In genomic region chr17:79779661-79780365, GRCh38 we compare ENCODE assay signal across 13 cellular contexts. TPM values are rescaled to one million over a fixed set of nuclear protein-coding genes. Genes with fewer than 3 reads are reported as not detected.
DNase-seq lines count a peak whose midpoint lies in the region; ATAC-seq, FAIRE-seq and TF ChIP-seq lines count a peak whose summit lies in the region.
"Had no signal": no experiment of that assay in that cellular context is flagged by ENCODE, and none has a peak within 500 bp of the region (broad histone marks: within the 10 kb centered on the region; RNA-seq: fewer than 3 reads in every experiment).

No MANE protein-coding gene starts in this region.

- no peak overlapping the region for H3K27ac ChIP-seq in HUES6 (ENCODE audit: low read depth, low read length)
- no peak overlapping the region for H3K27ac ChIP-seq in K562 (ENCODE audit: extremely low read depth, low read depth, low read length)
- no peak overlapping the region for H3K27ac ChIP-seq in tibial nerve
- H3K27ac ChIP-seq: stomach had no signal

- H3K4me1 Mint-ChIP-seq in T-helper 1 cell treated with Interleukin-12 subunit alpha and Interleukin-12 subunit beta and Interleukin-4 antibody, amounts not matched to agents 30 μg/mL and 1 μg/mL, for 36 hours (ENCODE audit: low read depth): peaks cover 16% of the 10 kb centered on the region
- H3K4me1 Mint-ChIP-seq in neural crest cell: peaks cover 55% of the 10 kb centered on the region

- POLR2A ChIA-PET in K562 (lab: Yijun Ruan, JAX): interaction anchor here (0.6 to 1.9 kb wide), 4 partner anchors 10 to 55 kb away, joined by 3 to 9 read pairs (median 4); partner anchors contain the start of gene CBX8

- WGBS in K562 (ENCODE audit: insufficient coverage, low coverage, missing lambda C conversion rate): 90% methylated on average over 10 of the region's 10 CpGs
- WGBS in tibial nerve, 2 donors: 91 to 96% methylated on average over 9 to 10 of the region's 10 CpGs

- H2AFZ ChIP-seq in K562 (ENCODE audit: low read depth, low read length): no peak overlapping the region

- intact Hi-C loops in K562 (cut with micrococcal nuclease): loop anchor here (5.0 kb wide), 1 partner anchor 38 kb away; no protein-coding TSS in a partner anchor

- no TSS peak for BruUV-seq in K562 (replicated peaks; lab: Mats Ljungman, UMichigan)

- peak; percentile 65 for FAIRE-seq in K562 (lab: Jason Lieb, UNC)
- FAIRE-seq: A204.1 had no signal

- H3K79me2 ChIP-seq in K562 (ENCODE audit: control insufficient read depth, insufficient read depth, low read length): peaks cover 19% of the 10 kb centered on the region

- H4K20me1 ChIP-seq in K562 (replicated peaks; ENCODE audit: control insufficient read depth, insufficient read depth, low read length): no peaks in the 10 kb centered on the region

- CTCF ChIA-PET in K562 (lab: Yijun Ruan, JAX; ENCODE audit: low intra/inter-chr PET ratio): interaction anchor here (0.6 kb wide), 1 partner anchor 12 kb away, joined by 3 read pairs; no protein-coding TSS in a partner anchor

- TF ChIP-seq RAD21 in K562 (CRISPR knock-in tag; conservative IDR thresholded peaks at IDR 0.05 in 1 of 2, IDR thresholded peaks at IDR 0.05 in 1 of 2): no peak

- H3K36me3 Mint-ChIP-seq in T-helper 1 cell treated with Interleukin-12 subunit alpha and Interleukin-12 subunit beta and Interleukin-4 antibody, amounts not matched to agents 30 μg/mL and 1 μg/mL, for 36 hours (ENCODE audit: low read depth): no peaks in the 10 kb centered on the region
- H3K36me3 Mint-ChIP-seq in neural crest cell (ENCODE audit: low read depth): peaks cover 6% of the 10 kb centered on the region

- H3K9ac ChIP-seq in HUES6 (ENCODE audit: low read length): no peak overlapping the region
- H3K9ac ChIP-seq in K562 (ENCODE audit: insufficient read depth in 1 of 2, low read depth in 2 of 2, low read length in 2 of 2): peak overlapping the region; percentile 37 to 51; a peak in 2 of 4 replicates

- H3K4me3 ChIP-seq in HUES6 (ENCODE audit: low read depth, low read length) (peak overlapping the region; percentile 69), K562 (no peak overlapping the region), tibial nerve (no peak overlapping the region)

- peak overlapping the region; percentile 28 for H3K4me3 Mint-ChIP-seq in T-helper 1 cell treated with Interleukin-12 subunit alpha and Interleukin-12 subunit beta and Interleukin-4 antibody, amounts not matched to agents 30 μg/mL and 1 μg/mL, for 36 hours
- H3K4me3 Mint-ChIP-seq in neural crest cell: peak overlapping the region; percentile 94

- no peak for TF ChIP-seq CTCF in K562 (IDR thresholded peaks at IDR 0.05 in 2 of 3, conservative IDR thresholded peaks at IDR 0.05 in 1 of 3; ENCODE audit: insufficient read depth in 2 of 3, low read depth in 1 of 3, low read length in 3 of 3)
- TF ChIP-seq CTCF in neural crest cell (conservative IDR thresholded peaks at IDR 0.05): no peak
- no peak for TF ChIP-seq CTCF in tibial nerve (IDR thresholded peaks at IDR 0.05)

- H3K9me3 Mint-ChIP-seq in T-helper 1 cell treated with Interleukin-12 subunit alpha and Interleukin-12 subunit beta and Interleukin-4 antibody, amounts not matched to agents 30 μg/mL and 1 μg/mL, for 36 hours: no peaks in the 10 kb centered on the region
- no peaks in the 10 kb centered on the region for H3K9me3 Mint-ChIP-seq in neural crest cell

- H3K9me3 ChIP-seq in HUES6 (ENCODE audit: control insufficient read depth, insufficient read depth, low read depth, low read length) (no peaks in the 10 kb centered on the region), K562 (replicated peaks; ENCODE audit: control insufficient read depth, insufficient read depth, low read depth, low read length) (no peaks in the 10 kb centered on the region), tibial nerve (no peaks in the 10 kb centered on the region)
- H3K9me3 ChIP-seq: stomach had no signal

- H3K27me3 ChIP-seq in HUES6 (ENCODE audit: control insufficient read depth, insufficient read depth, low read length) (peaks cover 6% of the 10 kb centered on the region), K562 (ENCODE audit: control insufficient read depth in 2 of 2, insufficient read depth in 2 of 2, low read length in 2 of 2) (no peaks in the 10 kb centered on the region), tibial nerve (peaks cover 4 to 48% of the 10 kb centered on the region in 2 donors)

- DNase-seq in T-helper 1 cell (no peak), K562 (ENCODE audit: extremely low read depth in 1 of 4, low spot score in 3 of 4) (no peak), neural crest cell (ENCODE audit: low read depth, low spot score) (no peak), Ammon's horn (ENCODE audit: low spot score) (no peak), tibial nerve (ENCODE audit: low spot score in 2 of 2) (no peak)
- DNase-seq: activated CD4-positive, CD25-positive, alpha-beta regulatory T cell; amniotic stem cell; NCI-H1694; stomach had no signal

- ATAC-seq in K562: no peak
- ATAC-seq in HG03159 (IDR thresholded peaks at IDR 0.05; ENCODE audit: unreplicated experiment): no peak

- TF ChIP-seq EP300 in K562 (IDR thresholded peaks at IDR 0.05; ENCODE audit: low read length) (no peak), tibial nerve (IDR thresholded peaks at IDR 0.05) (no peak)

- H3K4me2 ChIP-seq in K562 (ENCODE audit: insufficient read depth, low read length): peak overlapping the region; percentile 67; the same call in 1 of the 2 replicates

- TF ChIP-seq POLR2A in K562 (conservative IDR thresholded peaks at IDR 0.05) (no peak), tibial nerve (IDR thresholded peaks at IDR 0.05) (no peak)

- H3K27me3 Mint-ChIP-seq in T-helper 1 cell treated with Interleukin-12 subunit alpha and Interleukin-12 subunit beta and Interleukin-4 antibody, amounts not matched to agents 30 μg/mL and 1 μg/mL, for 36 hours (ENCODE audit: low read depth): peaks cover 60% of the 10 kb centered on the region
- peaks cover 5% of the 10 kb centered on the region for H3K27me3 Mint-ChIP-seq in neural crest cell (ENCODE audit: low read depth)

- H3K36me3 ChIP-seq in HUES6 (ENCODE audit: control insufficient read depth, insufficient read depth, low read length): peaks cover 53% of the 10 kb centered on the region
- H3K36me3 ChIP-seq in K562 (ENCODE audit: control insufficient read depth, insufficient read depth, low read length): peaks cover 52% of the 10 kb centered on the region
- peaks cover 0 to 25% (median 0%) of the 10 kb centered on the region in 3 donors for H3K36me3 ChIP-seq in tibial nerve
- H3K36me3 ChIP-seq: stomach had no signal

- in situ Hi-C loops in K562 (cut with MboI): no loop called here

- H3K4me1 ChIP-seq in HUES6 (ENCODE audit: control insufficient read depth, insufficient read depth, low read length) (peaks cover 27% of the 10 kb centered on the region), K562 (replicated peaks in 1 of 2; ENCODE audit: control insufficient read depth in 2 of 2, insufficient read depth in 2 of 2, low read length in 2 of 2) (peaks cover 23 to 50% of the 10 kb centered on the region in 2 experiments), tibial nerve (peaks cover 0 to 26% (median 4%) of the 10 kb centered on the region in 4 donors)

- H3K9me1 ChIP-seq in K562 (ENCODE audit: control insufficient read depth, insufficient read depth, low read length): no peaks in the 10 kb centered on the region

- peak overlapping the region; percentile 15 for H3K27ac Mint-ChIP-seq in T-helper 1 cell treated with Interleukin-12 subunit alpha and Interleukin-12 subunit beta and Interleukin-4 antibody, amounts not matched to agents 30 μg/mL and 1 μg/mL, for 36 hours
- no peak overlapping the region for H3K27ac Mint-ChIP-seq in neural crest cell (ENCODE audit: unreplicated experiment)

RNA-seq across cellular contexts. Expression of gene CBX2, which starts 1.9 kb away (rescaled TPM):
- 20.1 and 55.7 TPM in 2 replicates for total RNA-seq in K562 (2011; cell fraction: chromatin; rRNA removed; ENCODE audit: low replicate concordance)
- 37.1 and 52.4 TPM in 2 replicates for total RNA-seq in K562 (2011; cell fraction: nucleolus; rRNA removed)
- total RNA-seq in K562 (2011; cell fraction: nucleoplasm; rRNA removed): 27.8 and 34.1 TPM in 2 replicates
- total RNA-seq in K562 (2014; rRNA removed) (18.2 and 23.6 TPM in 2 replicates), K562 (2014; rRNA removed; fragmentation: Illumina TruSeq; extraction: Trizol) (6.9 and 8.4 TPM in 2 replicates), K562 (2015; rRNA removed; fragmentation: Illumina TruSeq; extraction: Trizol) (16.5 and 18.1 TPM in 2 replicates), K562 (2021) (26.9 and 28.5 TPM in 2 replicates), neural crest cell (95.4 and 101 TPM in 2 replicates), tibial nerve (1 to 10 TPM; 2.4 to 5.9 (median 4.5) TPM)
- polyA plus RNA-seq in K562 (2011; rRNA removed) (13.9 and 18.3 TPM in 2 replicates), K562 (2014; fragmentation: Illumina TruSeq; extraction: Trizol) (13.9 and 16.9 TPM in 2 replicates), K562 (2014; fragmentation: Nextera tagmentation; extraction: Ambion mirVana) (1 to 10 TPM in 1 of 2 experiments, under 1 TPM in 1; 0.66 to 1.0 TPM), K562 (2014; rRNA removed) (17.4 and 18.4 TPM in 2 replicates)
- 17.2 and 30.0 TPM in 2 replicates for polyA plus RNA-seq in K562 (2011; cell fraction: cytosol; rRNA removed)
- 35.0 and 55.5 TPM in 2 replicates for polyA plus RNA-seq in K562 (2011; cell fraction: nucleus; rRNA removed)
- 13.0 and 18.6 TPM in 2 replicates for polyA plus RNA-seq in K562 (2012)
- polyA minus RNA-seq in K562 (2011; rRNA and poly(A)+ RNA removed): 10.0 and 14.9 TPM in 2 replicates
- polyA minus RNA-seq in K562 (2011; cell fraction: cytosol; rRNA and poly(A)+ RNA removed): 20.6 and 24.0 TPM in 2 replicates
- 18.0 and 19.1 TPM in 2 replicates for polyA minus RNA-seq in K562 (2011; cell fraction: nucleus; rRNA and poly(A)+ RNA removed)

RNA-seq across cellular contexts. Expression of gene CBX8, which starts 17.1 kb away (rescaled TPM):
- total RNA-seq in K562 (2011; cell fraction: chromatin; rRNA removed; ENCODE audit: low replicate concordance): 2.1 and 2.7 TPM in 2 replicates
- total RNA-seq in K562 (2011; cell fraction: nucleolus; rRNA removed): 2.3 and 2.9 TPM in 2 replicates
- 2.0 and 2.7 TPM in 2 replicates for total RNA-seq in K562 (2011; cell fraction: nucleoplasm; rRNA removed)
- total RNA-seq in K562 (2014; rRNA removed) (4.9 and 7.1 TPM in 2 replicates), K562 (2014; rRNA removed; fragmentation: Illumina TruSeq; extraction: Trizol) (1.8 and 1.9 TPM in 2 replicates), K562 (2015; rRNA removed; fragmentation: Illumina TruSeq; extraction: Trizol) (6.6 and 6.7 TPM in 2 replicates), K562 (2021) (11.9 and 12.0 TPM in 2 replicates), neural crest cell (16.5 and 19.2 TPM in 2 replicates), tibial nerve (1 to 10 TPM in 1 of 4 donors, under 1 TPM in 2, not detected in 1; 0.84 to 4.2 (median 0.87) TPM)
- polyA plus RNA-seq in K562 (2011; rRNA removed) (0.52 and 0.72 TPM in 2 replicates), K562 (2014; fragmentation: Illumina TruSeq; extraction: Trizol) (2.6 and 3.4 TPM in 2 replicates), K562 (2014; fragmentation: Nextera tagmentation; extraction: Ambion mirVana) (under 1 TPM; 0.08 to 0.21 TPM), K562 (2014; rRNA removed) (4.7 and 6.7 TPM in 2 replicates)
- 0.80 and 1.1 TPM in 2 replicates for polyA plus RNA-seq in K562 (2011; cell fraction: cytosol; rRNA removed)
- polyA plus RNA-seq in K562 (2011; cell fraction: nucleus; rRNA removed): 2.4 and 2.6 TPM in 2 replicates
- polyA plus RNA-seq in K562 (2012): 5.7 and 8.8 TPM in 2 replicates
- polyA minus RNA-seq in K562 (2011; rRNA and poly(A)+ RNA removed): 0.45 and 0.56 TPM in 2 replicates
- polyA minus RNA-seq in K562 (2011; cell fraction: cytosol; rRNA and poly(A)+ RNA removed): 0.86 and 2.7 TPM in 2 replicates
- 0.67 and 2.1 TPM in 2 replicates for polyA minus RNA-seq in K562 (2011; cell fraction: nucleus; rRNA and poly(A)+ RNA removed)

RNA-seq across cellular contexts. Expression of gene ENPP7, which starts 49.1 kb away (rescaled TPM):
- total RNA-seq in K562 (2011; cell fraction: chromatin; rRNA removed; ENCODE audit: low replicate concordance): not detected in 2 replicates
- total RNA-seq in K562 (2011; cell fraction: nucleolus; rRNA removed): not detected in 2 replicates
- not detected in 2 replicates for total RNA-seq in K562 (2011; cell fraction: nucleoplasm; rRNA removed)
- total RNA-seq in K562 (2014; rRNA removed): not detected in 2 replicates
- total RNA-seq in K562 (2014; rRNA removed; fragmentation: Illumina TruSeq; extraction: Trizol): not detected in 2 replicates
- total RNA-seq in K562 (2015; rRNA removed; fragmentation: Illumina TruSeq; extraction: Trizol): not detected in 2 replicates
- total RNA-seq in K562 (2021): not detected in 2 replicates
- not detected in 2 replicates for polyA plus RNA-seq in K562 (2011; rRNA removed)
- polyA plus RNA-seq in K562 (2011; cell fraction: cytosol; rRNA removed): not detected in 2 replicates
- not detected in 2 replicates for polyA plus RNA-seq in K562 (2011; cell fraction: nucleus; rRNA removed)
- not detected in 2 replicates for polyA plus RNA-seq in K562 (2012)
- polyA plus RNA-seq in K562 (2014; fragmentation: Illumina TruSeq; extraction: Trizol): not detected in 2 replicates
- not detected for polyA plus RNA-seq in K562 (2014; fragmentation: Nextera tagmentation; extraction: Ambion mirVana)
- polyA plus RNA-seq in K562 (2014; rRNA removed): not detected in 2 replicates
- not detected in 2 replicates for polyA minus RNA-seq in K562 (2011; rRNA and poly(A)+ RNA removed)
- polyA minus RNA-seq in K562 (2011; cell fraction: cytosol; rRNA and poly(A)+ RNA removed): not detected in 2 replicates
- not detected in 2 replicates for polyA minus RNA-seq in K562 (2011; cell fraction: nucleus; rRNA and poly(A)+ RNA removed)
- total RNA-seq in neural crest cell: not detected in 2 replicates
- not detected for total RNA-seq in tibial nerve
- polyA plus RNA-seq: stomach had no signal

RNA-seq across cellular contexts. Expression of gene CBX4, which starts 59.4 kb away (rescaled TPM):
- total RNA-seq in K562 (2011; cell fraction: chromatin; rRNA removed; ENCODE audit: low replicate concordance): 13.6 and 28.0 TPM in 2 replicates
- 26.3 and 29.6 TPM in 2 replicates for total RNA-seq in K562 (2011; cell fraction: nucleolus; rRNA removed)
- 11.0 and 15.7 TPM in 2 replicates for total RNA-seq in K562 (2011; cell fraction: nucleoplasm; rRNA removed)
- 42.3 and 42.4 TPM in 2 replicates for total RNA-seq in K562 (2014; rRNA removed)
- total RNA-seq in K562 (2014; rRNA removed; fragmentation: Illumina TruSeq; extraction: Trizol): 4.4 and 4.7 TPM in 2 replicates
- 13.5 and 14.7 TPM in 2 replicates for total RNA-seq in K562 (2015; rRNA removed; fragmentation: Illumina TruSeq; extraction: Trizol)
- 48.5 and 50.5 TPM in 2 replicates for total RNA-seq in K562 (2021)
- polyA plus RNA-seq in K562 (2011; rRNA removed): 7.8 and 13.5 TPM in 2 replicates
- 12.6 and 29.1 TPM in 2 replicates for polyA plus RNA-seq in K562 (2011; cell fraction: cytosol; rRNA removed)
- 23.9 and 38.8 TPM in 2 replicates for polyA plus RNA-seq in K562 (2011; cell fraction: nucleus; rRNA removed)
- polyA plus RNA-seq in K562 (2012): 22.9 and 60.2 TPM in 2 replicates
- 10.0 and 16.4 TPM in 2 replicates for polyA plus RNA-seq in K562 (2014; fragmentation: Illumina TruSeq; extraction: Trizol)
- 1 to 10 TPM in 1 of 2 experiments, under 1 TPM in 1; 0.98 to 1.1 TPM for polyA plus RNA-seq in K562 (2014; fragmentation: Nextera tagmentation; extraction: Ambion mirVana)
- 34.8 and 40.7 TPM in 2 replicates for polyA plus RNA-seq in K562 (2014; rRNA removed)
- polyA minus RNA-seq in K562 (2011; rRNA and poly(A)+ RNA removed): 7.2 and 7.6 TPM in 2 replicates
- polyA minus RNA-seq in K562 (2011; cell fraction: cytosol; rRNA and poly(A)+ RNA removed): 18.7 and 24.1 TPM in 2 replicates
- 12.4 and 16.4 TPM in 2 replicates for polyA minus RNA-seq in K562 (2011; cell fraction: nucleus; rRNA and poly(A)+ RNA removed)
- 19.1 and 21.0 TPM in 2 replicates for total RNA-seq in neural crest cell
- total RNA-seq in tibial nerve: 10 to 100 TPM; 11.6 to 15.3 (median 14.4) TPM
